In genomic region chr2:182101263-182101662, GRCh38 we compare ENCODE assay signal across 8 cellular contexts.
A peak's percentile ranks its signal among the peaks of the same experiment; 100 is the strongest.
DNase-seq lines count a peak whose midpoint lies in the region; ATAC-seq and TF ChIP-seq lines count a peak whose summit lies in the region.

No MANE protein-coding gene starts in this region.

- H3K27me3 Mint-ChIP-seq in HFFc6 (ENCODE audit: insufficient read depth) = no peaks in the 10 kb centered on the region; the same call in 1 of the 2 replicates
- no peaks in the 10 kb centered on the region for H3K27me3 Mint-ChIP-seq in activated CD4-positive, alpha-beta memory T cell treated with anti-CD3 and anti-CD28 coated beads for 36 hours

- H3K4me1 Mint-ChIP-seq in HFFc6 (ENCODE audit: low read depth) = peaks cover 12% of the 10 kb centered on the region
- no peaks in the 10 kb centered on the region for H3K4me1 Mint-ChIP-seq in activated CD4-positive, alpha-beta memory T cell treated with anti-CD3 and anti-CD28 coated beads for 36 hours (ENCODE audit: low read depth)

- in situ Hi-C loops in GM13977 (cut with MboI; ENCODE audit: low pct_unique_long_range_greater_than_20kb, low sequenced_read_pairs, unreplicated experiment) = no loop called here

- intact Hi-C loops in activated CD4-positive, alpha-beta memory T cell treated with anti-CD3 and anti-CD28 coated beads for 36 hours (cut with micrococcal nuclease) = no loop called here

- peak; percentile 17 for TF ChIP-seq CTCF in GM13977 (IDR thresholded peaks at IDR 0.05; ENCODE audit: extremely low read depth, insufficient read depth, missing control alignments)
- peak; percentile 61 for TF ChIP-seq CTCF in HFFc6 (IDR thresholded peaks at IDR 0.05)

- H3K9me3 Mint-ChIP-seq in HFFc6 = no peaks in the 10 kb centered on the region
- no peaks in the 10 kb centered on the region for H3K9me3 Mint-ChIP-seq in activated CD4-positive, alpha-beta memory T cell treated with anti-CD3 and anti-CD28 coated beads for 36 hours

- no peak for ATAC-seq in HG02852 (IDR thresholded peaks at IDR 0.05; ENCODE audit: unreplicated experiment)
- ATAC-seq in GM19328 (IDR thresholded peaks at IDR 0.05; ENCODE audit: unreplicated experiment) = no peak
- ATAC-seq in HG03095 (IDR thresholded peaks at IDR 0.05; ENCODE audit: unreplicated experiment) = no peak

- POLR2A ChIA-PET in activated CD4-positive, alpha-beta memory T cell treated with anti-CD3 and anti-CD28 coated beads for 36 hours (lab: Charles Lee) = no interaction called here

- H3K27ac Mint-ChIP-seq in HFFc6 = no peak overlapping the region
- H3K27ac Mint-ChIP-seq in activated CD4-positive, alpha-beta memory T cell treated with anti-CD3 and anti-CD28 coated beads for 36 hours = no peak overlapping the region

- CTCF ChIA-PET in activated CD4-positive, alpha-beta memory T cell treated with anti-CD3 and anti-CD28 coated beads for 36 hours (lab: Charles Lee) = no interaction called here

- no peaks in the 10 kb centered on the region; the same call in 1 of the 2 replicates for H3K36me3 Mint-ChIP-seq in HFFc6 (ENCODE audit: low read depth)
- H3K36me3 Mint-ChIP-seq in activated CD4-positive, alpha-beta memory T cell treated with anti-CD3 and anti-CD28 coated beads for 36 hours = no peaks in the 10 kb centered on the region

- DNase-seq in GM13977 (ENCODE audit: low spot score) (no peak), HFFc6 (no peak), RPMI7951 (ENCODE audit: low read depth) (peak; percentile 15), kidney tubule cell (ENCODE audit: low spot score) (peak; percentile 28)
- no peak for DNase-seq in activated CD4-positive, alpha-beta memory T cell treated with anti-CD3 and anti-CD28 coated beads for 36 hours

- no peak overlapping the region for H3K4me3 Mint-ChIP-seq in HFFc6
- H3K4me3 Mint-ChIP-seq in activated CD4-positive, alpha-beta memory T cell treated with anti-CD3 and anti-CD28 coated beads for 36 hours = no peak overlapping the region

Comparison
In these comparisons a context has a peak if more than half of its experiments do, and no peak if none do; other contexts are left out.
1. DNase-seq: peak in RPMI7951 (single experiment) and kidney tubule cell (single experiment); none in GM13977 (single experiment), HFFc6 (single experiment) and activated CD4-positive, alpha-beta memory T cell treated with anti-CD3 and anti-CD28 coated beads for 36 hours (single experiment).